ENCODE assay signal across 1 cellular context in genomic region chr14:68824517-68825347, GRCh38.
TF ChIP-seq lines count a peak whose summit lies in the region.

No MANE protein-coding gene starts in this region.

TF ChIP-seq in GM12878, 131 proteins besides CTCF, POLR2A, EP300 and RAD21 (continued from another document):
- TF ChIP-seq KLF5 (IDR thresholded peaks at IDR 0.05; ENCODE audit: partially characterized antibody): no peak
- TF ChIP-seq IKZF1 (conservative IDR thresholded peaks at IDR 0.05): peak; percentile 83
- TF ChIP-seq, protein P1, sequence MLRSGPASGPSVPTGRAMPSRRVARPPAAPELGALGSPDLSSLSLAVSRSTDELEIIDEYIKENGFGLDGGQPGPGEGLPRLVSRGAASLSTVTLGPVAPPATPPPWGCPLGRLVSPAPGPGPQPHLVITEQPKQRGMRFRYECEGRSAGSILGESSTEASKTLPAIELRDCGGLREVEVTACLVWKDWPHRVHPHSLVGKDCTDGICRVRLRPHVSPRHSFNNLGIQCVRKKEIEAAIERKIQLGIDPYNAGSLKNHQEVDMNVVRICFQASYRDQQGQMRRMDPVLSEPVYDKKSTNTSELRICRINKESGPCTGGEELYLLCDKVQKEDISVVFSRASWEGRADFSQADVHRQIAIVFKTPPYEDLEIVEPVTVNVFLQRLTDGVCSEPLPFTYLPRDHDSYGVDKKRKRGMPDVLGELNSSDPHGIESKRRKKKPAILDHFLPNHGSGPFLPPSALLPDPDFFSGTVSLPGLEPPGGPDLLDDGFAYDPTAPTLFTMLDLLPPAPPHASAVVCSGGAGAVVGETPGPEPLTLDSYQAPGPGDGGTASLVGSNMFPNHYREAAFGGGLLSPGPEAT (IDR thresholded peaks at IDR 0.05; ENCODE audit: low read depth): 0 out of 2 replicates have a peak, but pooled peaks have one; percentile 41
- TF ChIP-seq IKZF2 (IDR thresholded peaks at IDR 0.05): peak; percentile 66 to 72; a peak in 3 of 4 replicates
- TF ChIP-seq SMAD5 (IDR thresholded peaks at IDR 0.05; ENCODE audit: low read depth): no peak
- peak; percentile 59; the same call in 1 of the 2 replicates for TF ChIP-seq SMC3 (IDR thresholded peaks at IDR 0.05; ENCODE audit: borderline replicate concordance, low read length)
- TF ChIP-seq CUX1 (IDR thresholded peaks at IDR 0.05; ENCODE audit: insufficient replicate concordance, low read depth, low read length): no peak
- TF ChIP-seq RAD51 (IDR thresholded peaks at IDR 0.05): no peak
- TF ChIP-seq POLR2AphosphoS2 (IDR thresholded peaks at IDR 0.05; ENCODE audit: low read depth, low read length): no peak
- peak; percentile 21 for TF ChIP-seq MYC (IDR thresholded peaks at IDR 0.05; ENCODE audit: insufficient read depth, insufficient read length, insufficient replicate concordance, low read length, severe bottlenecking)
- TF ChIP-seq SIX5 (IDR thresholded peaks at IDR 0.05; ENCODE audit: low read depth, low read length, severe bottlenecking): no peak
- TF ChIP-seq CREB1 (IDR thresholded peaks at IDR 0.05; ENCODE audit: low read depth): no peak
- TF ChIP-seq NRF1 (conservative IDR thresholded peaks at IDR 0.05; ENCODE audit: low read depth, low read length): no peak
- 0 out of 4 replicates have a peak, but pooled peaks of 1 of the 2 experiments have one; percentile 29 for TF ChIP-seq SRF (IDR thresholded peaks at IDR 0.05; ENCODE audit: low read depth in 2 of 2, low read length in 2 of 2)
- TF ChIP-seq KDM1A (IDR thresholded peaks at IDR 0.05; ENCODE audit: borderline replicate concordance): no peak
- TF ChIP-seq SMARCA5 (IDR thresholded peaks at IDR 0.05): peak; percentile 82; the same call in 1 of the 2 replicates
- TF ChIP-seq, protein P2, sequence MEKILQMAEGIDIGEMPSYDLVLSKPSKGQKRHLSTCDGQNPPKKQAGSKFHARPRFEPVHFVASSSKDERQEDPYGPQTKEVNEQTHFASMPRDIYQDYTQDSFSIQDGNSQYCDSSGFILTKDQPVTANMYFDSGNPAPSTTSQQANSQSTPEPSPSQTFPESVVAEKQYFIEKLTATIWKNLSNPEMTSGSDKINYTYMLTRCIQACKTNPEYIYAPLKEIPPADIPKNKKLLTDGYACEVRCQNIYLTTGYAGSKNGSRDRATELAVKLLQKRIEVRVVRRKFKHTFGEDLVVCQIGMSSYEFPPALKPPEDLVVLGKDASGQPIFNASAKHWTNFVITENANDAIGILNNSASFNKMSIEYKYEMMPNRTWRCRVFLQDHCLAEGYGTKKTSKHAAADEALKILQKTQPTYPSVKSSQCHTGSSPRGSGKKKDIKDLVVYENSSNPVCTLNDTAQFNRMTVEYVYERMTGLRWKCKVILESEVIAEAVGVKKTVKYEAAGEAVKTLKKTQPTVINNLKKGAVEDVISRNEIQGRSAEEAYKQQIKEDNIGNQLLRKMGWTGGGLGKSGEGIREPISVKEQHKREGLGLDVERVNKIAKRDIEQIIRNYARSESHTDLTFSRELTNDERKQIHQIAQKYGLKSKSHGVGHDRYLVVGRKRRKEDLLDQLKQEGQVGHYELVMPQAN (conservative IDR thresholded peaks at IDR 0.05): 0 out of 2 replicates have a peak, but pooled peaks have one; percentile 45
- 0 out of 2 replicates have a peak, but pooled peaks have one; percentile 44 for TF ChIP-seq WRNIP1 (IDR thresholded peaks at IDR 0.05; ENCODE audit: borderline replicate concordance, low read depth, low read length)
- peak; percentile 50; the same call in 1 of the 2 replicates for TF ChIP-seq NR2F1 (conservative IDR thresholded peaks at IDR 0.05)
- TF ChIP-seq, protein P3, sequence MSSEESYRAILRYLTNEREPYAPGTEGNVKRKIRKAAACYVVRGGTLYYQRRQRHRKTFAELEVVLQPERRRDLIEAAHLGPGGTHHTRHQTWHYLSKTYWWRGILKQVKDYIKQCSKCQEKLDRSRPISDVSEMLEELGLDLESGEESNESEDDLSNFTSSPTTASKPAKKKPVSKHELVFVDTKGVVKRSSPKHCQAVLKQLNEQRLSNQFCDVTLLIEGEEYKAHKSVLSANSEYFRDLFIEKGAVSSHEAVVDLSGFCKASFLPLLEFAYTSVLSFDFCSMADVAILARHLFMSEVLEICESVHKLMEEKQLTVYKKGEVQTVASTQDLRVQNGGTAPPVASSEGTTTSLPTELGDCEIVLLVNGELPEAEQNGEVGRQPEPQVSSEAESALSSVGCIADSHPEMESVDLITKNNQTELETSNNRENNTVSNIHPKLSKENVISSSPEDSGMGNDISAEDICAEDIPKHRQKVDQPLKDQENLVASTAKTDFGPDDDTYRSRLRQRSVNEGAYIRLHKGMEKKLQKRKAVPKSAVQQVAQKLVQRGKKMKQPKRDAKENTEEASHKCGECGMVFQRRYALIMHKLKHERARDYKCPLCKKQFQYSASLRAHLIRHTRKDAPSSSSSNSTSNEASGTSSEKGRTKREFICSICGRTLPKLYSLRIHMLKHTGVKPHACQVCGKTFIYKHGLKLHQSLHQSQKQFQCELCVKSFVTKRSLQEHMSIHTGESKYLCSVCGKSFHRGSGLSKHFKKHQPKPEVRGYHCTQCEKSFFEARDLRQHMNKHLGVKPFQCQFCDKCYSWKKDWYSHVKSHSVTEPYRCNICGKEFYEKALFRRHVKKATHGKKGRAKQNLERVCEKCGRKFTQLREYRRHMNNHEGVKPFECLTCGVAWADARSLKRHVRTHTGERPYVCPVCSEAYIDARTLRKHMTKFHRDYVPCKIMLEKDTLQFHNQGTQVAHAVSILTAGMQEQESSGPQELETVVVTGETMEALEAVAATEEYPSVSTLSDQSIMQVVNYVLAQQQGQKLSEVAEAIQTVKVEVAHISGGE (CRISPR knock-in tag; IDR thresholded peaks at IDR 0.05): peak; percentile 86
- no peak for TF ChIP-seq NFYA (IDR thresholded peaks at IDR 0.05; ENCODE audit: borderline replicate concordance, low read depth, low read length)
- TF ChIP-seq HSF1 (IDR thresholded peaks at IDR 0.05; ENCODE audit: low read depth, low read length): peak; percentile 13; the same call in 1 of the 2 replicates
- TF ChIP-seq, protein P4, sequence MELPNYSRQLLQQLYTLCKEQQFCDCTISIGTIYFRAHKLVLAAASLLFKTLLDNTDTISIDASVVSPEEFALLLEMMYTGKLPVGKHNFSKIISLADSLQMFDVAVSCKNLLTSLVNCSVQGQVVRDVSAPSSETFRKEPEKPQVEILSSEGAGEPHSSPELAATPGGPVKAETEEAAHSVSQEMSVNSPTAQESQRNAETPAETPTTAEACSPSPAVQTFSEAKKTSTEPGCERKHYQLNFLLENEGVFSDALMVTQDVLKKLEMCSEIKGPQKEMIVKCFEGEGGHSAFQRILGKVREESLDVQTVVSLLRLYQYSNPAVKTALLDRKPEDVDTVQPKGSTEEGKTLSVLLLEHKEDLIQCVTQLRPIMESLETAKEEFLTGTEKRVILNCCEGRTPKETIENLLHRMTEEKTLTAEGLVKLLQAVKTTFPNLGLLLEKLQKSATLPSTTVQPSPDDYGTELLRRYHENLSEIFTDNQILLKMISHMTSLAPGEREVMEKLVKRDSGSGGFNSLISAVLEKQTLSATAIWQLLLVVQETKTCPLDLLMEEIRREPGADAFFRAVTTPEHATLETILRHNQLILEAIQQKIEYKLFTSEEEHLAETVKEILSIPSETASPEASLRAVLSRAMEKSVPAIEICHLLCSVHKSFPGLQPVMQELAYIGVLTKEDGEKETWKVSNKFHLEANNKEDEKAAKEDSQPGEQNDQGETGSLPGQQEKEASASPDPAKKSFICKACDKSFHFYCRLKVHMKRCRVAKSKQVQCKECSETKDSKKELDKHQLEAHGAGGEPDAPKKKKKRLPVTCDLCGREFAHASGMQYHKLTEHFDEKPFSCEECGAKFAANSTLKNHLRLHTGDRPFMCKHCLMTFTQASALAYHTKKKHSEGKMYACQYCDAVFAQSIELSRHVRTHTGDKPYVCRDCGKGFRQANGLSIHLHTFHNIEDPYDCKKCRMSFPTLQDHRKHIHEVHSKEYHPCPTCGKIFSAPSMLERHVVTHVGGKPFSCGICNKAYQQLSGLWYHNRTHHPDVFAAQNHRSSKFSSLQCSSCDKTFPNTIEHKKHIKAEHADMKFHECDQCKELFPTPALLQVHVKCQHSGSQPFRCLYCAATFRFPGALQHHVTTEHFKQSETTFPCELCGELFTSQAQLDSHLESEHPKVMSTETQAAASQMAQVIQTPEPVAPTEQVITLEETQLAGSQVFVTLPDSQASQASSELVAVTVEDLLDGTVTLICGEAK (IDR thresholded peaks at IDR 0.05; ENCODE audit: borderline replicate concordance): peak; percentile 91
- TF ChIP-seq, protein P5, sequence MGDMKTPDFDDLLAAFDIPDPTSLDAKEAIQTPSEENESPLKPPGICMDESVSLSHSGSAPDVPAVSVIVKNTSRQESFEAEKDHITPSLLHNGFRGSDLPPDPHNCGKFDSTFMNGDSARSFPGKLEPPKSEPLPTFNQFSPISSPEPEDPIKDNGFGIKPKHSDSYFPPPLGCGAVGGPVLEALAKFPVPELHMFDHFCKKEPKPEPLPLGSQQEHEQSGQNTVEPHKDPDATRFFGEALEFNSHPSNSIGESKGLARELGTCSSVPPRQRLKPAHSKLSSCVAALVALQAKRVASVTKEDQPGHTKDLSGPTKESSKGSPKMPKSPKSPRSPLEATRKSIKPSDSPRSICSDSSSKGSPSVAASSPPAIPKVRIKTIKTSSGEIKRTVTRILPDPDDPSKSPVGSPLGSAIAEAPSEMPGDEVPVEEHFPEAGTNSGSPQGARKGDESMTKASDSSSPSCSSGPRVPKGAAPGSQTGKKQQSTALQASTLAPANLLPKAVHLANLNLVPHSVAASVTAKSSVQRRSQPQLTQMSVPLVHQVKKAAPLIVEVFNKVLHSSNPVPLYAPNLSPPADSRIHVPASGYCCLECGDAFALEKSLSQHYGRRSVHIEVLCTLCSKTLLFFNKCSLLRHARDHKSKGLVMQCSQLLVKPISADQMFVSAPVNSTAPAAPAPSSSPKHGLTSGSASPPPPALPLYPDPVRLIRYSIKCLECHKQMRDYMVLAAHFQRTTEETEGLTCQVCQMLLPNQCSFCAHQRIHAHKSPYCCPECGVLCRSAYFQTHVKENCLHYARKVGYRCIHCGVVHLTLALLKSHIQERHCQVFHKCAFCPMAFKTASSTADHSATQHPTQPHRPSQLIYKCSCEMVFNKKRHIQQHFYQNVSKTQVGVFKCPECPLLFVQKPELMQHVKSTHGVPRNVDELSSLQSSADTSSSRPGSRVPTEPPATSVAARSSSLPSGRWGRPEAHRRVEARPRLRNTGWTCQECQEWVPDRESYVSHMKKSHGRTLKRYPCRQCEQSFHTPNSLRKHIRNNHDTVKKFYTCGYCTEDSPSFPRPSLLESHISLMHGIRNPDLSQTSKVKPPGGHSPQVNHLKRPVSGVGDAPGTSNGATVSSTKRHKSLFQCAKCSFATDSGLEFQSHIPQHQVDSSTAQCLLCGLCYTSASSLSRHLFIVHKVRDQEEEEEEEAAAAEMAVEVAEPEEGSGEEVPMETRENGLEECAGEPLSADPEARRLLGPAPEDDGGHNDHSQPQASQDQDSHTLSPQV (IDR thresholded peaks at IDR 0.05): 0 out of 2 replicates have a peak, but pooled peaks have one; percentile 26
- TF ChIP-seq BHLHE40 (IDR thresholded peaks at IDR 0.05; ENCODE audit: borderline replicate concordance in 1 of 2, low read depth in 2 of 2, low read length in 1 of 2): peak; percentile 10 to 43; a peak in 2 of 4 replicates
- no peak for TF ChIP-seq RUNX3 (IDR thresholded peaks at IDR 0.05; ENCODE audit: low read length)
- TF ChIP-seq ETV6 (conservative IDR thresholded peaks at IDR 0.05 in 1 of 2, IDR thresholded peaks at IDR 0.05 in 1 of 2; ENCODE audit: borderline replicate concordance in 1 of 2, low read depth in 1 of 2): no peak
- TF ChIP-seq LARP7 (IDR thresholded peaks at IDR 0.05): 0 out of 2 replicates have a peak, but pooled peaks have one; percentile 49
